Comparison of ENCODE assay signal across 17 cellular contexts in genomic region chr1:68919070-68919469, GRCh38.
"Had no signal": no experiment of that assay in that cellular context is flagged by ENCODE, and none has a peak within 500 bp of the region (broad histone marks: within the 10 kb centered on the region; RNA-seq: fewer than 3 reads in every experiment).

No MANE protein-coding gene starts in this region.

- H3K27me3 ChIP-seq: neural progenitor cell, ovary, suprapubic skin had no signal

- H3K9me3 ChIP-seq: left ventricle myocardium inferior, psoas muscle, suprapubic skin had no signal

- ATAC-seq: psoas muscle; stimulated activated naive CD8-positive, alpha-beta T cell treated with anti-CD3 and anti-CD28 coated beads, Interleukin-15, Interleukin-2, amounts not matched to agents 100 U/mL and 50 U/mL, for 24 hours had no signal

- H3K36me3 ChIP-seq: left ventricle myocardium inferior, neural progenitor cell, ovary, suprapubic skin had no signal

- H3K4me3 ChIP-seq: left ventricle myocardium inferior, neural progenitor cell, ovary, psoas muscle, suprapubic skin had no signal

- DNase-seq: activated CD4-positive, CD25-positive, alpha-beta regulatory T cell treated with anti-CD3 and anti-CD28 coated beads, Interleukin-2, amount 50 U/mL, for 72 hours; activated gamma-delta T cell; caudate nucleus; endodermal cell; head of caudate nucleus; kidney; left ventricle myocardium inferior; ovary; psoas muscle; right cardiac atrium; stimulated activated CD4-positive, alpha-beta T cell treated with anti-CD3 and anti-CD28 coated beads, Interleukin-2, amount 100 ng/mL, for 24 hours; stimulated activated naive CD8-positive, alpha-beta T cell treated with anti-CD3 and anti-CD28 coated beads, Interleukin-15, Interleukin-2, amounts not matched to agents 100 U/mL and 50 U/mL, for 24 hours; SW 1271; T-helper 2 cell had no signal

- H2AFZ ChIP-seq: neural progenitor cell had no signal

- H3K9ac ChIP-seq: neural progenitor cell had no signal

- H3K27ac ChIP-seq: left ventricle myocardium inferior, neural progenitor cell, ovary, psoas muscle, suprapubic skin, VCaP had no signal

- H3K4me1 ChIP-seq: neural progenitor cell had no signal

- H3K4me2 ChIP-seq: neural progenitor cell had no signal
